ENCODE assay signal across 1 cellular context in genomic region chr14:66401447-66402095, GRCh38.
TF ChIP-seq lines count a peak whose summit lies in the region.

No MANE protein-coding gene starts in this region.

TF ChIP-seq in GM23338, 12 proteins besides CTCF, POLR2A, EP300 and RAD21 (continued from another document):
- no peak for TF ChIP-seq ZNF462 (CRISPR knock-in tag; IDR thresholded peaks at IDR 0.05)
- TF ChIP-seq NANOG (IDR thresholded peaks at IDR 0.05; ENCODE audit: borderline replicate concordance) = no peak
